18 cellular contexts compared by ENCODE assay signal in genomic region chr9:107815782-107816181, GRCh38.
DNase-seq lines count a peak whose midpoint lies in the region; ATAC-seq and TF ChIP-seq lines count a peak whose summit lies in the region.
"Had no signal": no experiment of that assay in that cellular context is flagged by ENCODE, and none has a peak within 500 bp of the region (broad histone marks: within the 10 kb centered on the region; RNA-seq: fewer than 3 reads in every experiment).

No MANE protein-coding gene starts in this region.

- H3K9me3 Mint-ChIP-seq in WTC11 = peaks cover 6% of the 10 kb centered on the region

- H3K27me3 ChIP-seq in KMS-11 (ENCODE audit: insufficient read depth, low read depth) = no peaks in the 10 kb centered on the region
- H3K27me3 ChIP-seq: BLaER1 had no signal

- CTCF ChIA-PET in WTC11 (lab: Charles Lee) = no interaction called here

- no peaks in the 10 kb centered on the region for H3K9me3 ChIP-seq in mucosa of descending colon

- H3K4me1 Mint-ChIP-seq in WTC11 = peaks cover 22% of the 10 kb centered on the region
- H3K4me1 Mint-ChIP-seq: B cell; CD4-positive, alpha-beta memory T cell had no signal

- POLR2A ChIA-PET in WTC11 (lab: Charles Lee) = no interaction called here

- no peak for DNase-seq in WTC11 (ENCODE audit: low spot score)
- DNase-seq in mucosa of descending colon = no peak
- no peak for DNase-seq in iPS-NIHi11 (ENCODE audit: low spot score)
- DNase-seq in DMS153 treated with DMSO at 0.1 percent for 48 hours (lab: John Stamatoyannopoulos, UW; ENCODE audit: unreplicated experiment) = no peak
- DNase-seq: Calu3; CD4-positive, alpha-beta memory T cell; COR-L47; DND-41; GM23248; H7; HCEC 1CT had no signal

- no peak overlapping the region for H3K4me3 Mint-ChIP-seq in WTC11
- H3K4me3 Mint-ChIP-seq: B cell; CD4-positive, alpha-beta memory T cell had no signal

- H3K4me2 ChIP-seq in KMS-11 = peak overlapping the region; percentile 50
- H3K4me2 ChIP-seq: BLaER1 had no signal

- H3K36me3 ChIP-seq in KMS-11 (ENCODE audit: insufficient read depth) (no peaks in the 10 kb centered on the region), mucosa of descending colon (ENCODE audit: low read depth) (no peaks in the 10 kb centered on the region)
- H3K36me3 ChIP-seq: BLaER1 had no signal

- TF ChIP-seq CTCF in KMS-11 (conservative IDR thresholded peaks at IDR 0.05; ENCODE audit: low read depth, low read length) (no peak), WTC11 (IDR thresholded peaks at IDR 0.05) (no peak), mucosa of descending colon (IDR thresholded peaks at IDR 0.05) (no peak)

- peaks cover 26% of the 10 kb centered on the region for H3K4me1 ChIP-seq in KMS-11 (ENCODE audit: low read depth, poor library complexity, severe bottlenecking)
- peaks cover 18% of the 10 kb centered on the region for H3K4me1 ChIP-seq in mucosa of descending colon (ENCODE audit: low read depth)
- H3K4me1 ChIP-seq: BLaER1 had no signal

- peaks cover 2% of the 10 kb centered on the region; the same call in 1 of the 2 replicates for H3K36me3 Mint-ChIP-seq in WTC11
- H3K36me3 Mint-ChIP-seq: CD4-positive, alpha-beta memory T cell had no signal

- H3K4me3 ChIP-seq in KMS-11 (IDR thresholded peaks at IDR 0.05; ENCODE audit: insufficient read depth, low read depth, low read length) (no peak overlapping the region), mucosa of descending colon (no peak overlapping the region)
- H3K4me3 ChIP-seq: BLaER1, GM12878, GM23248 had no signal

- H3K9ac ChIP-seq in KMS-11 = no peak overlapping the region
- H3K9ac ChIP-seq: BLaER1, GM23248 had no signal

- intact Hi-C loops in mucosa of descending colon (cut with DNase I, micrococcal nuclease) = no loop called here

- H2AFZ ChIP-seq in KMS-11 (ENCODE audit: low read depth) = peak overlapping the region; percentile 66; the same call in 1 of the 2 replicates
- H2AFZ ChIP-seq: GM23248 had no signal

- no peaks in the 10 kb centered on the region for H3K27me3 Mint-ChIP-seq in WTC11 (ENCODE audit: low read depth)
- H3K27me3 Mint-ChIP-seq: CD4-positive, alpha-beta memory T cell had no signal

- H3K27ac ChIP-seq in KMS-11 = peak overlapping the region; percentile 56
- H3K27ac ChIP-seq: BLaER1, C4-2B, GM23248 had no signal

- no peaks in the 10 kb centered on the region for H4K20me1 ChIP-seq in KMS-11 (ENCODE audit: insufficient read depth)
- H4K20me1 ChIP-seq: BLaER1 had no signal

- ATAC-seq in WTC11 = no peak
- peak; percentile 20 for ATAC-seq in mucosa of descending colon
- no peak for ATAC-seq in GM18520 (IDR thresholded peaks at IDR 0.05; ENCODE audit: unreplicated experiment)
- no peak for ATAC-seq in GM18873 (IDR thresholded peaks at IDR 0.05; ENCODE audit: low FRiP score, unreplicated experiment)
- ATAC-seq: GM12878 had no signal

- no peak overlapping the region for H3K27ac Mint-ChIP-seq in WTC11
- H3K27ac Mint-ChIP-seq: B cell; CD4-positive, alpha-beta memory T cell had no signal

- H3K79me2 ChIP-seq in KMS-11 (ENCODE audit: insufficient read depth, low read depth) = no peaks in the 10 kb centered on the region

TF ChIP-seq in WTC11, 78 proteins besides CTCF, POLR2A, EP300 and RAD21:
- TF ChIP-seq CREM (CRISPR knock-in tag; IDR thresholded peaks at IDR 0.05) (no peak), USF2 (CRISPR knock-in tag; IDR thresholded peaks at IDR 0.05) (0 out of 2 replicates have a peak, but pooled peaks have one; percentile 27)
